In the genomic region with DNA sequence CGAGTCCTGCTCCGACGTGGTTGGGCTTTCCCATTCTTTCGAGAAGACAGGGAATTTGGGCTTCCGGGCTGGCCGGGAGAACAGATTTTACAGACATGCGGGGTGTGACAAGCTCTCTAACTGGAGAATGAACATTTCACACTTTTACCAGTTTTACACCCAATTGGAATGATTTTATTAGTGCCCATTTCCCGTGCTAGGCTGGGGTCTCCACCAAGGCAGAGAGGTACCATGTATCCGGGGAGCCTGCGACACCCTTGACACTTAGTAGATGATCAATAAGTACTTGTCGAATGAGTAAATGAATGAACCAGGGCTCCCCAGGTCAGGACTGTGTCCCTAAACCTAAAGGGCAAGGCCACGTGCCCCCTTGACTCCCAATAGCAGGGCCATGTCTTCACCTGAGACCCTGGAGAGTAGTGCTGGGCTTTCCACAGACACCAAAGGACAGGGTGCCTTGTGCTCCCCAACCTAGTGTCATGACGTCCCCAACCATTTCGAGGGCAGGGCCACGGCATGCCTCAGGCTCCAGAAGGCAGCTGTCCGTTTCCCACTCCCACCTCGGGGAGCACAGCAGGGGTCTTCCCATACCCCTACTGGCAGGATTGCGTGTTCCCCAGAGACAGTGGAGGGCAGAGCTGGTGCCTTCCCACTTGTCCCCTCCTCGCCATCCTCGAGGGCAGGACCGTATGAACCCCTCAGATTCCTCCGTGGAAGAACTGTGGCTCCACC, we compare ENCODE assay signal across 8 cellular contexts. TPM values are rescaled to one million over a fixed set of nuclear protein-coding genes. Genes with fewer than 3 reads are reported as not detected.
DNase-seq lines count a peak whose midpoint lies in the region; ATAC-seq and TF ChIP-seq lines count a peak whose summit lies in the region.

No MANE protein-coding gene starts in this region.

- H3K9me3 ChIP-seq in gastroesophageal sphincter: no peaks in the 10 kb centered on the region

- H3K4me3 ChIP-seq in BJ (ENCODE audit: low read depth, low read length): peak overlapping the region; percentile 83
- H3K4me3 ChIP-seq in gastroesophageal sphincter: peak overlapping the region; percentile 76 to 96
- peak overlapping the region; percentile 69 for H3K4me3 ChIP-seq in retinal pigment epithelial cell (ENCODE audit: low read length)

- H3K27me3 ChIP-seq in BJ (ENCODE audit: control insufficient read depth, insufficient read depth, low read length) (no peaks in the 10 kb centered on the region), gastroesophageal sphincter (no peaks in the 10 kb centered on the region)

- peaks cover 15% of the 10 kb centered on the region for H3K36me3 ChIP-seq in BJ (ENCODE audit: control insufficient read depth, insufficient read depth, low read length)
- peaks cover 0 to 51% of the 10 kb centered on the region in 2 donors for H3K36me3 ChIP-seq in gastroesophageal sphincter

- TF ChIP-seq CTCF in BJ (IDR thresholded peaks at IDR 0.05; ENCODE audit: insufficient read depth, low read depth, low read length) (peak; percentile 30; the same call in 1 of the 2 replicates), gastroesophageal sphincter (IDR thresholded peaks at IDR 0.05) (peak in 2 of 4 experiments; percentile 5 to 18), retinal pigment epithelial cell (conservative IDR thresholded peaks at IDR 0.05; ENCODE audit: low read depth, low read length) (peak; percentile 0)

- ATAC-seq in HG02763 (IDR thresholded peaks at IDR 0.05; ENCODE audit: unreplicated experiment): peak; percentile 0
- ATAC-seq in gastroesophageal sphincter: peak; percentile 46
- no peak for ATAC-seq in GM18517 (IDR thresholded peaks at IDR 0.05; ENCODE audit: unreplicated experiment)

- no peak for TF ChIP-seq EP300 in gastroesophageal sphincter (IDR thresholded peaks at IDR 0.05)

- no peak for TF ChIP-seq POLR2A in gastroesophageal sphincter (IDR thresholded peaks at IDR 0.05)

- no peak for DNase-seq in BJ (ENCODE audit: low read depth)
- peak; percentile 69 to 72 for DNase-seq in activated T-cell treated with anti-CD3 and anti-CD28 coated beads, Interleukin-2, amount 50 U/mL, for 48 hours
- DNase-seq in retinal pigment epithelial cell (ENCODE audit: low read depth): no peak
- DNase-seq in GM19240 (ENCODE audit: insufficient read length, low spot score): no peak
- no peak for DNase-seq in mucosa of gallbladder (ENCODE audit: low spot score)

- POLR2A ChIA-PET in BJ (lab: Charles Lee): interaction anchor here (1.6 kb wide), 1 partner anchor 27 kb away, joined by 7 read pairs; a partner anchor contains a TSS

- CTCF ChIA-PET in BJ (lab: Yijun Ruan, JAX): interaction anchor here (0.6 to 1.3 kb wide), 3 partner anchors 100 to 182 kb away, joined by 3 read pairs; no protein-coding TSS in a partner anchor

- peak overlapping the region; percentile 87 to 96 (median 93) for H3K27ac ChIP-seq in gastroesophageal sphincter

- WGBS in gastroesophageal sphincter (ENCODE audit: low coverage in 1 of 2), 2 donors: 18 to 23% methylated on average over 7 to 8 of the region's 22 CpGs

- peaks cover 5 to 58% (median 21%) of the 10 kb centered on the region in 3 donors for H3K4me1 ChIP-seq in gastroesophageal sphincter

RNA-seq across cellular contexts. Expression of a gene that starts 0.7 kb away (rescaled TPM):
- 28.4 and 45.6 TPM in 2 replicates for polyA plus RNA-seq in BJ (2011; rRNA removed)
- 21.3 and 41.9 TPM in 2 replicates for polyA minus RNA-seq in BJ (2011; rRNA and poly(A)+ RNA removed)
- total RNA-seq in gastroesophageal sphincter (10 to 100 TPM; 18.5 to 36.8 (median 29.6) TPM), mucosa of gallbladder (35.2 TPM)

RNA-seq across cellular contexts. Expression of a gene that starts 0.9 kb away (rescaled TPM):
- polyA plus RNA-seq in BJ (2011; rRNA removed): 54.7 and 81.8 TPM in 2 replicates
- 37.3 and 60.4 TPM in 2 replicates for polyA minus RNA-seq in BJ (2011; rRNA and poly(A)+ RNA removed)
- total RNA-seq in gastroesophageal sphincter (10 to 100 TPM; 28.3 to 46.6 (median 41.2) TPM), mucosa of gallbladder (135 TPM)

RNA-seq across cellular contexts. Expression of a gene that starts 27.6 kb away (rescaled TPM):
- polyA plus RNA-seq in BJ (2011; rRNA removed): 27.6 and 43.6 TPM in 2 replicates
- 23.6 and 26.9 TPM in 2 replicates for polyA minus RNA-seq in BJ (2011; rRNA and poly(A)+ RNA removed)
- 10 to 100 TPM; 29.5 to 41.0 (median 34.3) TPM for total RNA-seq in gastroesophageal sphincter
- 36.7 TPM for total RNA-seq in mucosa of gallbladder

Comparison
In these comparisons a context has a peak if more than half of its experiments do, and no peak if none do; other contexts are left out.
1. DNase-seq: peak in activated T-cell treated with anti-CD3 and anti-CD28 coated beads, Interleukin-2, amount 50 U/mL, for 48 hours (2 of 2); none in BJ (single experiment), retinal pigment epithelial cell (single experiment), GM19240 (single experiment) and mucosa of gallbladder (single experiment).
2. Peak in every context shown above with its lines, with median percentiles within 50 percentile points of each other: H3K4me3 ChIP-seq.